1 cellular context compared by ENCODE assay signal in the genomic region with DNA sequence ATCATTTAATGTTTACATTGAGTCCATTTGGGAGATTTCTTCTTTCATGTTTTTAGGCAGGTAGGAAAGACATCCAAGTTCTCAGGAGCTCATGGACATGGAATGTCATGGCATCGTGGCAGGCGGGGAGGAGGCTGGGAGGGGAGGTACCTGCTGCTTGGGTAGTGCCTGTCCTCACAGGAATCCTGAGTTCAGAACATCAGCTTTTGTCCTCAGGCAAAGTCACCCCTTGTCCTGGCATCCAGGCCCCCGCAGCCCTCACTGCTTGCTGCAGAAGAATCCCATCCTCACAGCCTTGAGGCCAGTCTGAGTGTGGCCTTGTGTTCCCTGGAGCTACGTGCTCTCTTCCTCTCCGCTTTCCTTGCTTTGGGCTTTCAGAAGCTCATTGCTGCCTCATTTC.
TF ChIP-seq lines count a peak whose summit lies in the region.

No MANE protein-coding gene starts in this region.

TF ChIP-seq in GM23338, 12 proteins besides CTCF, POLR2A, EP300 and RAD21 (continued from another document):
- TF ChIP-seq, protein P1, sequence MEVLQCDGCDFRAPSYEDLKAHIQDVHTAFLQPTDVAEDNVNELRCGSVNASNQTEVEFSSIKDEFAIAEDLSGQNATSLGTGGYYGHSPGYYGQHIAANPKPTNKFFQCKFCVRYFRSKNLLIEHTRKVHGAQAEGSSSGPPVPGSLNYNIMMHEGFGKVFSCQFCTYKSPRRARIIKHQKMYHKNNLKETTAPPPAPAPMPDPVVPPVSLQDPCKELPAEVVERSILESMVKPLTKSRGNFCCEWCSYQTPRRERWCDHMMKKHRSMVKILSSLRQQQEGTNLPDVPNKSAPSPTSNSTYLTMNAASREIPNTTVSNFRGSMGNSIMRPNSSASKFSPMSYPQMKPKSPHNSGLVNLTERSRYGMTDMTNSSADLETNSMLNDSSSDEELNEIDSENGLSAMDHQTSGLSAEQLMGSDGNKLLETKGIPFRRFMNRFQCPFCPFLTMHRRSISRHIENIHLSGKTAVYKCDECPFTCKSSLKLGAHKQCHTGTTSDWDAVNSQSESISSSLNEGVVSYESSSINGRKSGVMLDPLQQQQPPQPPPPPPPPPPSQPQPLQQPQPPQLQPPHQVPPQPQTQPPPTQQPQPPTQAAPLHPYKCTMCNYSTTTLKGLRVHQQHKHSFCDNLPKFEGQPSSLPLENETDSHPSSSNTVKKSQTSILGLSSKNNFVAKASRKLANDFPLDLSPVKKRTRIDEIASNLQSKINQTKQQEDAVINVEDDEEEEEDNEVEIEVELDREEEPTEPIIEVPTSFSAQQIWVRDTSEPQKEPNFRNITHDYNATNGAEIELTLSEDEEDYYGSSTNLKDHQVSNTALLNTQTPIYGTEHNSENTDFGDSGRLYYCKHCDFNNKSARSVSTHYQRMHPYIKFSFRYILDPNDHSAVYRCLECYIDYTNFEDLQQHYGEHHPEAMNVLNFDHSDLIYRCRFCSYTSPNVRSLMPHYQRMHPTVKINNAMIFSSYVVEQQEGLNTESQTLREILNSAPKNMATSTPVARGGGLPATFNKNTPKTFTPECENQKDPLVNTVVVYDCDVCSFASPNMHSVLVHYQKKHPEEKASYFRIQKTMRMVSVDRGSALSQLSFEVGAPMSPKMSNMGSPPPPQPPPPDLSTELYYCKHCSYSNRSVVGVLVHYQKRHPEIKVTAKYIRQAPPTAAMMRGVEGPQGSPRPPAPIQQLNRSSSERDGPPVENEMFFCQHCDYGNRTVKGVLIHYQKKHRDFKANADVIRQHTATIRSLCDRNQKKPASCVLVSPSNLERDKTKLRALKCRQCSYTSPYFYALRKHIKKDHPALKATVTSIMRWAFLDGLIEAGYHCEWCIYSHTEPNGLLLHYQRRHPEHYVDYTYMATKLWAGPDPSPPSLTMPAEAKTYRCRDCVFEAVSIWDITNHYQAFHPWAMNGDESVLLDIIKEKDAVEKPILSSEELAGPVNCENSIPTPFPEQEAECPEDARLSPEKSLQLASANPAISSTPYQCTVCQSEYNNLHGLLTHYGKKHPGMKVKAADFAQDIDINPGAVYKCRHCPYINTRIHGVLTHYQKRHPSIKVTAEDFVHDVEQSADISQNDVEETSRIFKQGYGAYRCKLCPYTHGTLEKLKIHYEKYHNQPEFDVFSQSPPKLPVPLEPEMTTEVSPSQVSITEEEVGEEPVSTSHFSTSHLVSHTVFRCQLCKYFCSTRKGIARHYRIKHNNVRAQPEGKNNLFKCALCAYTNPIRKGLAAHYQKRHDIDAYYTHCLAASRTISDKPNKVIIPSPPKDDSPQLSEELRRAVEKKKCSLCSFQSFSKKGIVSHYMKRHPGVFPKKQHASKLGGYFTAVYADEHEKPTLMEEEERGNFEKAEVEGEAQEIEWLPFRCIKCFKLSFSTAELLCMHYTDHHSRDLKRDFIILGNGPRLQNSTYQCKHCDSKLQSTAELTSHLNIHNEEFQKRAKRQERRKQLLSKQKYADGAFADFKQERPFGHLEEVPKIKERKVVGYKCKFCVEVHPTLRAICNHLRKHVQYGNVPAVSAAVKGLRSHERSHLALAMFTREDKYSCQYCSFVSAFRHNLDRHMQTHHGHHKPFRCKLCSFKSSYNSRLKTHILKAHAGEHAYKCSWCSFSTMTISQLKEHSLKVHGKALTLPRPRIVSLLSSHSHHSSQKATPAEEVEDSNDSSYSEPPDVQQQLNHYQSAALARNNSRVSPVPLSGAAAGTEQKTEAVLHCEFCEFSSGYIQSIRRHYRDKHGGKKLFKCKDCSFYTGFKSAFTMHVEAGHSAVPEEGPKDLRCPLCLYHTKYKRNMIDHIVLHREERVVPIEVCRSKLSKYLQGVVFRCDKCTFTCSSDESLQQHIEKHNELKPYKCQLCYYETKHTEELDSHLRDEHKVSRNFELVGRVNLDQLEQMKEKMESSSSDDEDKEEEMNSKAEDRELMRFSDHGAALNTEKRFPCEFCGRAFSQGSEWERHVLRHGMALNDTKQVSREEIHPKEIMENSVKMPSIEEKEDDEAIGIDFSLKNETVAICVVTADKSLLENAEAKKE (CRISPR knock-in tag; IDR thresholded peaks at IDR 0.05) = no peak
- no peak for TF ChIP-seq POLR2AphosphoS5 (IDR thresholded peaks at IDR 0.05; ENCODE audit: low read depth)
- TF ChIP-seq EZH2 (IDR thresholded peaks at IDR 0.05; ENCODE audit: low read depth, unreplicated experiment) = no peak
- no peak for TF ChIP-seq STAT1 (IDR thresholded peaks at IDR 0.05; ENCODE audit: unreplicated experiment)
- no peak for TF ChIP-seq ZNF114 (CRISPR knock-in tag; IDR thresholded peaks at IDR 0.05)
